Comparison of ENCODE assay signal across 23 cellular contexts in the genomic region with DNA sequence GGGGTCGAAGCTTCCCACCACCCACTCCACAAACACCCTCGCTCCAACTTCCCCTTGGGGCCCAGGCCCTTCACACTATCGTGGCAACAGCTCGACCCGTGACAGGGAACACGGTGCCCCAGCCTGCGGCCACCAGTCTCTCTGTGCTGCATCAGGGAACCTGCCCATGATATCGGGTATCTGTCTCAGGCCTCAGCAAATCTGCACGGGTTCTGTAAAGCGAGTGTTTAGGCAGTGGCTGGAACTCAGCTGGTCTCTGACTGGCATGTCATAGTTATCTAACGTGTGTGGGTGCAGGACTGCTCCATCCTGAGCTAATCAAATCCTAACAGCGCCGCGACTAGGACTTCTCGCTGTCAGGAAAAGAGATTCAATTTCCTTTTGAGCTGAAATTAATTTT. TPM values are rescaled to one million over a fixed set of nuclear protein-coding genes. Genes with fewer than 3 reads are reported as not detected.
DNase-seq lines count a peak whose midpoint lies in the region; ATAC-seq and TF ChIP-seq lines count a peak whose summit lies in the region.
"Had no signal": no experiment of that assay in that cellular context is flagged by ENCODE, and none has a peak within 500 bp of the region (broad histone marks: within the 10 kb centered on the region; RNA-seq: fewer than 3 reads in every experiment).

No MANE protein-coding gene starts in this region.

- peak overlapping the region in 2 of 4 donors; percentile 7 to 8 for H3K4me3 ChIP-seq in esophagus muscularis mucosa
- H3K4me3 ChIP-seq: body of pancreas, K562, ovary, right lobe of liver had no signal

- intact Hi-C loops in Right ventricle myocardium superior (cut with DNase I): no loop called here
- intact Hi-C loops in cardiac septum (cut with DNase I): no loop called here
- intact Hi-C loops in esophagus muscularis mucosa (cut with DNase I): no loop called here

- TF ChIP-seq EP300 in esophagus muscularis mucosa (IDR thresholded peaks at IDR 0.05): no peak

- 71% methylated on average over 13 of the region's 15 CpGs for WGBS in esophagus muscularis mucosa

- H3K4me1 ChIP-seq in esophagus muscularis mucosa: peaks cover 20 to 33% (median 30%) of the 10 kb centered on the region in 4 donors
- H3K4me1 ChIP-seq: body of pancreas, right lobe of liver had no signal

- H3K9me3 ChIP-seq in esophagus muscularis mucosa: no peaks in the 10 kb centered on the region
- H3K9me3 ChIP-seq: body of pancreas, ovary, right lobe of liver had no signal

- no peak overlapping the region for H3K4me3 Mint-ChIP-seq in brain
- H3K4me3 Mint-ChIP-seq: activated naive CD4-positive, alpha-beta T cell treated with anti-CD3 and anti-CD28 coated beads, Interleukin-2, amount 10 ng/mL, durations not matched to agents 7 days and 5 days; immature natural killer cell had no signal

- H3K27ac ChIP-seq in layer of hippocampus (ENCODE audit: low read depth, low read length) (peak overlapping the region; percentile 30), esophagus muscularis mucosa (replicated peaks in 1 of 4) (peak overlapping the region in 1 of 4 donors; percentile 28)

- peak overlapping the region in 3 of 5 experiments; percentile 31 to 93 (median 75) for H3K27ac Mint-ChIP-seq in brain
- H3K27ac Mint-ChIP-seq: immature natural killer cell had no signal

- H3K36me3 Mint-ChIP-seq in brain: no peaks in the 10 kb centered on the region
- H3K36me3 Mint-ChIP-seq: activated naive CD4-positive, alpha-beta T cell treated with anti-CD3 and anti-CD28 coated beads, Interleukin-2, amount 10 ng/mL, durations not matched to agents 7 days and 5 days; immature natural killer cell had no signal

- ATAC-seq in Right ventricle myocardium superior (ENCODE audit: poor library complexity): no peak
- ATAC-seq in GM18858 (IDR thresholded peaks at IDR 0.05; ENCODE audit: unreplicated experiment): no peak
- ATAC-seq: body of pancreas, K562 had no signal

- DNase-seq in Right ventricle myocardium superior (peak; percentile 27), cardiac septum (ENCODE audit: low spot score) (no peak), esophagus muscularis mucosa (ENCODE audit: extremely low spot score) (no peak), NCI-H526 treated with DMSO at 0.1 percent for 48 hours (lab: John Stamatoyannopoulos, UW) (no peak), NCI-H82 treated with DMSO at 0.1 percent for 48 hours (lab: John Stamatoyannopoulos, UW; ENCODE audit: unreplicated experiment) (no peak)
- DNase-seq: activated CD4-positive, alpha-beta T cell treated with anti-CD3 and anti-CD28 coated beads, Interleukin-2, amount 50 U/mL, for 48 hours; activated naive CD4-positive, alpha-beta T cell treated with anti-CD3 and anti-CD28 coated beads, Interleukin-2, amount 10 ng/mL, durations not matched to agents 7 days and 5 days; activated T-cell treated with anti-CD3 and anti-CD28 coated beads, Interleukin-2, amount 50 U/mL, for 1 hour; body of pancreas; immature natural killer cell; NCI-H146; NCI-H2171; NCI-H69; SHP77; stimulated activated CD4-positive, alpha-beta T cell treated with anti-CD3 and anti-CD28 coated beads, Interleukin-15, amount 100 ng/mL, for 24 hours had no signal

- peaks cover 0 to 2% (median 0%) of the 10 kb centered on the region in 5 experiments for H3K9me3 Mint-ChIP-seq in brain
- H3K9me3 Mint-ChIP-seq: activated naive CD4-positive, alpha-beta T cell treated with anti-CD3 and anti-CD28 coated beads, Interleukin-2, amount 10 ng/mL, durations not matched to agents 7 days and 5 days had no signal

- no peaks in the 10 kb centered on the region for H3K36me3 ChIP-seq in esophagus muscularis mucosa
- H3K36me3 ChIP-seq: ovary had no signal

- no peak for TF ChIP-seq POLR2A in esophagus muscularis mucosa (IDR thresholded peaks at IDR 0.05; ENCODE audit: low read depth)

- H3K4me1 Mint-ChIP-seq in brain: peaks cover 30% of the 10 kb centered on the region
- H3K4me1 Mint-ChIP-seq: immature natural killer cell had no signal

- TF ChIP-seq CTCF in brain (conservative IDR thresholded peaks at IDR 0.05) (no peak), esophagus muscularis mucosa (IDR thresholded peaks at IDR 0.05) (no peak)

- H3K27me3 ChIP-seq in layer of hippocampus (ENCODE audit: control insufficient read depth, insufficient read depth, low read length): peaks cover 2% of the 10 kb centered on the region
- H3K27me3 ChIP-seq in esophagus muscularis mucosa: no peaks in the 10 kb centered on the region
- H3K27me3 ChIP-seq: body of pancreas, ovary, right lobe of liver had no signal

- H3K27me3 Mint-ChIP-seq in brain: peaks cover 5% of the 10 kb centered on the region
- H3K27me3 Mint-ChIP-seq: activated naive CD4-positive, alpha-beta T cell treated with anti-CD3 and anti-CD28 coated beads, Interleukin-2, amount 10 ng/mL, durations not matched to agents 7 days and 5 days had no signal

RNA-seq across cellular contexts. Expression of gene DBH, which starts 42.9 kb away (rescaled TPM):
- total RNA-seq in Right ventricle myocardium superior (not detected), cardiac septum (not detected), esophagus muscularis mucosa (under 1 TPM in 1 of 4 donors, not detected in 3; 0.06 TPM)
- polyA plus RNA-seq in brain (ENCODE audit: insufficient read depth, low read depth, low replicate concordance): 4.9 TPM
- total RNA-seq: body of pancreas, H4, K562, ovary had no signal
- polyA plus RNA-seq: AG04450, immature natural killer cell, K562 had no signal

RNA-seq across cellular contexts. Expression of gene SARDH, which starts 59.1 kb away (rescaled TPM):
- total RNA-seq in Right ventricle myocardium superior (0.94 TPM), cardiac septum (1.3 TPM), esophagus muscularis mucosa (1 to 10 TPM in 1 of 4 donors, under 1 TPM in 3; 0.39 to 2.9 (median 0.51) TPM)
- polyA plus RNA-seq in brain (ENCODE audit: insufficient read depth, low read depth, low replicate concordance): 4.7 TPM
- total RNA-seq: K562 had no signal
